ENCODE assay signal across 8 cellular contexts in the genomic region with DNA sequence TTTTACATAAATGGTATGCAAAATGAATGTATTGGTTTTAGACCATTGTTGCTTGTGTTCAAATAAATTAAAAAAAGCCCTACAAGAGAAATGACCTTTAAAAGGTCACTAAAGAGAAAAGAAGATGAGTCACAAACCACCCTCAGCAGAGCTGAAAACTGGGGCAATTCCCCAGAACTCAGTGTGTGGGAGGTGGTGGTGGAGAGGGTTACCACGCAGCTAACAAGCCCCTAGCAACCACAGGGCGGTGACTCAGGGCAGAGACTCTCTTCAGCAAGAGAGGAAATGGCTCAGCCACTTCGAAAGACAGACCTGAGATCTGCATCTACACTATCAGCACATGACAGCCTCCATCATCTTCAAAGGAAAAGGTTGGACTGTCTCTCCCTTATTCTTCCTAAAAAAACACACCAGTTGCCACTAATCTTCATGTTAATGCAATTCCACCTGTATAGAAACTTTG. TPM values are rescaled to one million over a fixed set of nuclear protein-coding genes. Genes with fewer than 3 reads are reported as not detected.
A peak's percentile ranks its signal among the peaks of the same experiment; 100 is the strongest.
DNase-seq lines count a peak whose midpoint lies in the region; TF ChIP-seq lines count a peak whose summit lies in the region.

No MANE protein-coding gene starts in this region.

- TF ChIP-seq CTCF in GM12864 (IDR thresholded peaks at IDR 0.05; ENCODE audit: low read depth, low read length, missing control alignments) (no peak), epithelial cell of esophagus (IDR thresholded peaks at IDR 0.05; ENCODE audit: insufficient read depth, low read depth, low read length, missing control alignments) (no peak)

- H3K4me3 ChIP-seq in GM12864 (ENCODE audit: low read depth, low read length) (no peak overlapping the region), H7 (ENCODE audit: insufficient read depth, low read depth, low read length) (no peak overlapping the region), epithelial cell of esophagus (ENCODE audit: low read length) (no peak overlapping the region)

- no peaks in the 10 kb centered on the region for H3K27me3 ChIP-seq in H7 (ENCODE audit: control insufficient read depth, insufficient read depth, low read length)

- H3K36me3 ChIP-seq in H7 (replicated peaks; ENCODE audit: control insufficient read depth, insufficient read depth, low read length): no peaks in the 10 kb centered on the region

- DNase-seq in GM12864 (ENCODE audit: low read depth) (peak; percentile 59), H7 (peak; percentile 23), M059J (ENCODE audit: low read depth) (peak; percentile 94), epithelial cell of esophagus (ENCODE audit: low read depth) (peak; percentile 78), NCI-H526 treated with DMSO at 0.1 percent for 48 hours (lab: John Stamatoyannopoulos, UW) (no peak), NCI-H1417 (lab: John Stamatoyannopoulos, UW) (no peak)
- DNase-seq in activated CD4-positive, alpha-beta T cell treated with anti-CD3 and anti-CD28 coated beads, Interleukin-2, amount 50 U/mL, for 48 hours: peak; percentile 92 to 96
- DNase-seq in stimulated activated CD4-positive, alpha-beta T cell treated with anti-CD3 and anti-CD28 coated beads, Interleukin-15, amount 100 ng/mL, for 1 hour (ENCODE audit: low read depth in 1 of 2, low spot score in 1 of 2): peak; percentile 65 to 72

RNA-seq across cellular contexts. Expression of a gene that starts 29.4 kb away (rescaled TPM):
- total RNA-seq in H7 (2014; rRNA removed; shearing (Covaris generic)): 14.0 and 15.2 TPM in 2 replicates
- 21.7 and 36.8 TPM in 2 replicates for total RNA-seq in M059J (2014; rRNA removed; shearing (Covaris generic))

RNA-seq across cellular contexts. Expression of a gene that starts 45.5 kb away (rescaled TPM):
- 37.9 and 50.0 TPM in 2 replicates for total RNA-seq in H7 (2014; rRNA removed; shearing (Covaris generic))
- total RNA-seq in M059J (2014; rRNA removed; shearing (Covaris generic)): 15.3 and 19.8 TPM in 2 replicates

Comparison
In these comparisons a context has a peak if more than half of its experiments do, and no peak if none do; other contexts are left out.
1. DNase-seq: peak in GM12864 (single experiment), H7 (single experiment), M059J (single experiment), activated CD4-positive, alpha-beta T cell treated with anti-CD3 and anti-CD28 coated beads, Interleukin-2, amount 50 U/mL, for 48 hours (2 of 2), epithelial cell of esophagus (single experiment) and stimulated activated CD4-positive, alpha-beta T cell treated with anti-CD3 and anti-CD28 coated beads, Interleukin-15, amount 100 ng/mL, for 1 hour (2 of 2); none in NCI-H526 treated with DMSO at 0.1 percent for 48 hours (single experiment) and NCI-H1417 (0 of 3).